ENCODE assay signal across 1 cellular context in genomic region chr1:94686882-94687281, GRCh38.
TF ChIP-seq lines count a peak whose summit lies in the region.

No MANE protein-coding gene starts in this region.

TF ChIP-seq in H1, 55 proteins besides CTCF, POLR2A, EP300 and RAD21 (continued from another document):
- TF ChIP-seq CHD7 (IDR thresholded peaks at IDR 0.05; ENCODE audit: insufficient replicate concordance, low read length): no peak
- no peak for TF ChIP-seq SUZ12 (IDR thresholded peaks at IDR 0.05; ENCODE audit: low read length)
- no peak for TF ChIP-seq POLR2AphosphoS5 (IDR thresholded peaks at IDR 0.05; ENCODE audit: low read depth, low read length)
- no peak for TF ChIP-seq RBBP5 (IDR thresholded peaks at IDR 0.05; ENCODE audit: borderline replicate concordance, low read depth, low read length)
- no peak for TF ChIP-seq CHD2 (IDR thresholded peaks at IDR 0.05; ENCODE audit: low read length)
- TF ChIP-seq JUN (IDR thresholded peaks at IDR 0.05; ENCODE audit: low read depth, low read length): no peak
- no peak for TF ChIP-seq MAX (IDR thresholded peaks at IDR 0.05)
- TF ChIP-seq SIN3A (conservative IDR thresholded peaks at IDR 0.05 in 1 of 2, IDR thresholded peaks at IDR 0.05 in 1 of 2; ENCODE audit: low read depth in 1 of 2, low read length in 2 of 2): no peak
- no peak for TF ChIP-seq TAF1 (IDR thresholded peaks at IDR 0.05; ENCODE audit: low read depth, low read length)
- TF ChIP-seq CHD1 (IDR thresholded peaks at IDR 0.05; ENCODE audit: low read depth, low read length): no peak
- TF ChIP-seq GABPA (IDR thresholded peaks at IDR 0.05; ENCODE audit: borderline replicate concordance, insufficient read depth, low read length): no peak
- TF ChIP-seq KDM5A (IDR thresholded peaks at IDR 0.05; ENCODE audit: low read length): no peak
- no peak for TF ChIP-seq KDM4A (IDR thresholded peaks at IDR 0.05; ENCODE audit: low read depth, low read length, severe bottlenecking)
- no peak for TF ChIP-seq CTBP2 (IDR thresholded peaks at IDR 0.05; ENCODE audit: borderline replicate concordance, insufficient read depth, insufficient read length, low read length)
- TF ChIP-seq CEBPB (IDR thresholded peaks at IDR 0.05; ENCODE audit: low read depth, low read length): no peak
- no peak for TF ChIP-seq SP4 (IDR thresholded peaks at IDR 0.05; ENCODE audit: low read length)
- TF ChIP-seq BACH1 (IDR thresholded peaks at IDR 0.05; ENCODE audit: low read length): no peak
TF ChIP-seq in H1: peak in this region for 0.
